Comparison of ENCODE assay signal across 8 cellular contexts in the genomic region with DNA sequence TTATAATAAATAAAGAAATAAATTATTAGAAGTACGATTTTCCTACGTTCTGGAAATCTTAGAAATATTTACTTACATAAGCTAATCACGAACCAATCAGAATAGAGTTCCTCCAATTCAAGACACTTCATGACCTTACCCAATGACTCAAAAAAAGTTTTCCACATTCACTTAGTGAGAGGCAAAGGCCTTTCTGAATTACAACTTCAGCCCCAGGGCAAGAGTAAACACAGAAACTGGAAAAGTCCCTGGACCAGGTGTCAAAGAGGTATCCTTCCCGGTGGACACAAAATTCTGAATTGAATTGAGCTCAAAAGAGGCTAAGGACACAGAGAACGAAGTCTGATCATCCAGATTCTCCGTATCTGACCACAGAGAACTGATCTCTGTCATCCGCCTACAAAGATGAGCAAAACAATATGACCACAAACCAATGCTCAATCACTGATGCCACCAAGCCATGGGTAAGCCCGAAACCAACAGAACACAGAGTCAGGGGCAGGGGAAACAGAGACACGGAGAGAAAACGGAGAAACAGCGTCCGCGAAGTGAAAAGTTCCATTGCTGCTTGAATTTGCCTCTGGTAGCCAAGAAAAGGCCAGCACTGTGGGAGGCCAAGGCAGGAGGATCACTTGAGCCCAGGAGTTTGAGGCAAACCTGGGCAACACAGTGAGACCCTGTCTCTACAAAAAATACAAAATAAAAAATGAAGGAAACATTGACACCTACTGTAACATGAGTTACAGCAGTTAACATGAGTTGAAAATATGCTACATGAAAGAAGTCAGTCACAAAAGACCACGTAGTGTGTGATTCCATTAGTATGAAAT. TPM values are rescaled to one million over a fixed set of nuclear protein-coding genes. Genes with fewer than 3 reads are reported as not detected.
A peak's percentile ranks its signal among the peaks of the same experiment; 100 is the strongest.
DNase-seq lines count a peak whose midpoint lies in the region; ATAC-seq and TF ChIP-seq lines count a peak whose summit lies in the region.

No MANE protein-coding gene starts in this region.

- CTCF ChIA-PET in naive thymus-derived CD4-positive, alpha-beta T cell (lab: Charles Lee): interaction anchor here (0.6 to 1.1 kb wide), 3 partner anchors 8 to 693 kb away, joined by 3 to 4 read pairs (median 4); no protein-coding TSS in a partner anchor

- no peaks in the 10 kb centered on the region for H3K9me3 ChIP-seq in naive thymus-derived CD4-positive, alpha-beta T cell (ENCODE audit: control insufficient read depth in 2 of 3, low read length in 3 of 3)

- intact Hi-C loops in naive thymus-derived CD4-positive, alpha-beta T cell (cut with micrococcal nuclease): loop anchor here in 1 of 2 donors (1.0 kb wide), 2 partner anchors 10 to 18 kb away; no protein-coding TSS in a partner anchor

- peak overlapping the region; percentile 14 for H3K4me3 ChIP-seq in naive thymus-derived CD4-positive, alpha-beta T cell (ENCODE audit: low read length)

- H3K4me1 Mint-ChIP-seq in naive thymus-derived CD4-positive, alpha-beta T cell: peaks cover 34 to 66% (median 51%) of the 10 kb centered on the region in 7 donors
- peaks cover 6% of the 10 kb centered on the region for H3K4me1 Mint-ChIP-seq in HFFc6 (ENCODE audit: low read depth)

- peak overlapping the region; percentile 55 to 78 (median 70) for H3K4me3 Mint-ChIP-seq in naive thymus-derived CD4-positive, alpha-beta T cell
- H3K4me3 Mint-ChIP-seq in HFFc6: no peak overlapping the region

- peak overlapping the region; percentile 13 to 94 (median 83) for H3K27ac Mint-ChIP-seq in naive thymus-derived CD4-positive, alpha-beta T cell
- H3K27ac Mint-ChIP-seq in HFFc6: no peak overlapping the region

- no peak for TF ChIP-seq CTCF in HFFc6 (IDR thresholded peaks at IDR 0.05)

- peak; percentile 87 for ATAC-seq in GM18868 (IDR thresholded peaks at IDR 0.05; ENCODE audit: unreplicated experiment)
- peak; percentile 85 for ATAC-seq in HG02885 (IDR thresholded peaks at IDR 0.05; ENCODE audit: poor library complexity, unreplicated experiment)
- peak; percentile 64 for ATAC-seq in naive thymus-derived CD4-positive, alpha-beta T cell

- H3K27me3 ChIP-seq in naive thymus-derived CD4-positive, alpha-beta T cell (ENCODE audit: control insufficient read depth in 2 of 2, insufficient read depth in 2 of 2, low read length in 2 of 2): no peaks in the 10 kb centered on the region

- H3K27ac ChIP-seq in naive thymus-derived CD4-positive, alpha-beta T cell (ENCODE audit: low read depth, low read length): peak overlapping the region; percentile 6

- peak; percentile 77 for DNase-seq in activated CD4-positive, alpha-beta T cell treated with anti-CD3 and anti-CD28 coated beads for 48 hours
- peak in 5 of 9 donors; percentile 32 to 58 (median 45) for DNase-seq in naive thymus-derived CD4-positive, alpha-beta T cell
- DNase-seq in H4 (ENCODE audit: low spot score) (no peak), HFFc6 (no peak), iPS-NIHi7 (ENCODE audit: extremely low spot score) (no peak), UCSD-AML1 (lab: John Stamatoyannopoulos, UW; ENCODE audit: unreplicated experiment) (no peak)

- no peaks in the 10 kb centered on the region for H3K36me3 ChIP-seq in naive thymus-derived CD4-positive, alpha-beta T cell (ENCODE audit: control insufficient read depth in 2 of 3, insufficient read depth in 3 of 3, low read length in 3 of 3)

- no peaks in the 10 kb centered on the region for H3K9me3 Mint-ChIP-seq in naive thymus-derived CD4-positive, alpha-beta T cell
- H3K9me3 Mint-ChIP-seq in HFFc6: no peaks in the 10 kb centered on the region

- H3K36me3 Mint-ChIP-seq in naive thymus-derived CD4-positive, alpha-beta T cell: peaks cover 0 to 7% (median 0%) of the 10 kb centered on the region in 5 donors
- H3K36me3 Mint-ChIP-seq in HFFc6 (ENCODE audit: low read depth): 0 out of 2 replicates have a peak, but pooled peaks cover 4% of the 10 kb centered on the region

- POLR2A ChIA-PET in naive thymus-derived CD4-positive, alpha-beta T cell (lab: Charles Lee): interaction anchor here (0.6 kb wide), 1 partner anchor 10 kb away, joined by 3 read pairs; no protein-coding TSS in a partner anchor

- peaks cover 11 to 26% of the 10 kb centered on the region in 2 donors for H3K4me1 ChIP-seq in naive thymus-derived CD4-positive, alpha-beta T cell (ENCODE audit: control insufficient read depth in 2 of 2, insufficient read depth in 2 of 2, low read length in 2 of 2)

- peaks cover 0 to 27% (median 0%) of the 10 kb centered on the region in 5 donors for H3K27me3 Mint-ChIP-seq in naive thymus-derived CD4-positive, alpha-beta T cell
- H3K27me3 Mint-ChIP-seq in HFFc6 (ENCODE audit: insufficient read depth): peaks cover 2% of the 10 kb centered on the region; the same call in 1 of the 2 replicates

RNA-seq across cellular contexts. Expression of a gene that starts 6.8 kb away (rescaled TPM):
- total RNA-seq in naive thymus-derived CD4-positive, alpha-beta T cell: 10 to 100 TPM; 15.4 to 64.6 (median 21.9) TPM
- 10 to 100 TPM; 51.4 to 66.2 TPM for polyA plus RNA-seq in naive thymus-derived CD4-positive, alpha-beta T cell
- total RNA-seq in H4 (2014; rRNA removed; shearing (Covaris generic)): 56.2 and 58.6 TPM in 2 replicates
- 10 to 100 TPM; 48.7 to 61.0 (median 50.6) TPM for total RNA-seq in HFFc6 (2021; fragmentation: NEBNext Ultra II Directional; extraction: Animal tissue kit (Norgen Biotek cat#: 25700))

Comparison
In these comparisons a context has a peak if more than half of its experiments do, and no peak if none do; other contexts are left out.
1. DNase-seq: peak in activated CD4-positive, alpha-beta T cell treated with anti-CD3 and anti-CD28 coated beads for 48 hours (single experiment) and naive thymus-derived CD4-positive, alpha-beta T cell (5 of 9); none in H4 (single experiment), HFFc6 (single experiment), iPS-NIHi7 (single experiment) and UCSD-AML1 (single experiment).
2. Peak in every context shown above with its lines, with median percentiles within 50 percentile points of each other: ATAC-seq.